Comparison of ENCODE assay signal across 7 cellular contexts in the genomic region with DNA sequence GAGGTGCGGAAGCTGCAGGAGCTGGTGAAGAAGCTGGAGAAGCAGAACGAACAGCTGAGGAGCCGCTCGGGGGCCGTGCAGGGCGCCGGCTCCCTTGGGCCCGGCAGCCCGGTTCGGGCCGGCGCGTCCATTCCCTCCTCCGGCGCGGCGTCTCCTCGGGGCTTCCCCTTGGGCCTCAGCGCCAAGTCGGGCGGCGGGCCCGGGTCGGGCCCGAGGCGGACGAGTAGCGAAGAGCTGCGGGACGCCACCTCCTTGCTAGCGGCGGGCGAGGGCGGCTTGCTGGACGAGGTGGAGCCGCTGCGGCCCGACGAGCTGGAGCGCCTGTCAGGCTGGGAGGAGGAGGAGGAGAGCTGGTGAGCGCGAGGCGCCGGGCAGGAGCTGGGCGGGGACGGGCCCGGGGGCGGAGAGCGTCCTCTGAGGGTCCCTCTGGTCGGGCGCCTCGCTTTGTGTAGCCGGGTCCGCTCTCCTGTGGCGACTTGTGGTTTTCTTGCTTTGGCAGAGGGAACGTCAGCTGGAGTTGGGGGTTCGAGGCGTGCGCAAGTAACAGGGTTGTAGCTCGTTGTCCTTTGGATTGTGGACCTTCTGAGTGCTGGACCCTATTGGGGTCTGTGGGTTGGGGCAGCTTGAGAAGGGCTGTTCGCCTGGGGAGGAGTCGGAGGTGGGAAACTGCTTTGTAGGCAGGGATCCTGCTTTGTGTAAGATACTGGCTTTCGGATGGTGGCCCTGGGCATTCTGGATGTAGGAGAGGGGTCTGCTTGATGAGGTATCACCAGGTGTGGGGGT. TPM values are rescaled to one million over a fixed set of nuclear protein-coding genes. Genes with fewer than 3 reads are reported as not detected.
A peak's percentile ranks its signal among the peaks of the same experiment; 100 is the strongest.
DNase-seq lines count a peak whose midpoint lies in the region; ATAC-seq, FAIRE-seq and TF ChIP-seq lines count a peak whose summit lies in the region.

No MANE protein-coding gene starts in this region.

- TF ChIP-seq CTCF in endothelial cell of umbilical vein (IDR thresholded peaks at IDR 0.05; ENCODE audit: extremely low read depth in 1 of 2, insufficient read depth in 1 of 2, low read depth in 1 of 2, low read length in 2 of 2) (no peak), mucosa of descending colon (IDR thresholded peaks at IDR 0.05) (no peak)

- peaks cover 2% of the 10 kb centered on the region for H4K20me1 ChIP-seq in endothelial cell of umbilical vein (replicated peaks; ENCODE audit: control insufficient read depth, extremely low read depth, insufficient read depth, low read length)

- CTCF ChIA-PET in endothelial cell of umbilical vein (lab: Charles Lee), result interaction anchor here (0.7 to 2.1 kb wide), 9 partner anchors 9 to 205 kb away, joined by 3 to 9 read pairs (median 3); no protein-coding TSS in a partner anchor

- H3K4me1 ChIP-seq in endothelial cell of umbilical vein (ENCODE audit: control insufficient read depth, extremely low read depth, insufficient read depth, low read length) (peaks cover 25% of the 10 kb centered on the region), mucosa of descending colon (ENCODE audit: low read depth) (peaks cover 29% of the 10 kb centered on the region)

- POLR2A ChIA-PET in endothelial cell of umbilical vein (lab: Charles Lee), result interaction anchor here (0.6 to 1.7 kb wide), 4 partner anchors 13 to 191 kb away, joined by 3 to 8 read pairs (median 6); no protein-coding TSS in a partner anchor

- H3K79me2 ChIP-seq in endothelial cell of umbilical vein (ENCODE audit: control insufficient read depth, insufficient read depth, low read length), result peaks cover 52% of the 10 kb centered on the region

- ATAC-seq in GM18502 (IDR thresholded peaks at IDR 0.05; ENCODE audit: poor library complexity, unreplicated experiment) (peak; percentile 26), HG02571 (IDR thresholded peaks at IDR 0.05; ENCODE audit: unreplicated experiment) (peak; percentile 26), mucosa of descending colon (peak; percentile 42)

- TF ChIP-seq POLR2A in endothelial cell of umbilical vein (IDR thresholded peaks at IDR 0.05; ENCODE audit: low read depth, low read length), result no peak

- H3K27ac ChIP-seq in endothelial cell of umbilical vein (ENCODE audit: insufficient read depth, low read depth, low read length), result peak overlapping the region; percentile 91

- H3K9me3 ChIP-seq in endothelial cell of umbilical vein (replicated peaks; ENCODE audit: control insufficient read depth, insufficient read depth, low read length) (no peaks in the 10 kb centered on the region), mucosa of descending colon (no peaks in the 10 kb centered on the region)

- DNase-seq in NCI-H146 (lab: John Stamatoyannopoulos, UW), result peak; percentile 68
- peak; percentile 1 for DNase-seq in activated CD8-positive, alpha-beta memory T cell treated with anti-CD3 and anti-CD28 coated beads, Interleukin-2, amount 50 U/mL, for 24 hours (ENCODE audit: extremely low read depth)
- DNase-seq in endothelial cell of umbilical vein (ENCODE audit: low read depth, low spot score), result peak; percentile 67
- DNase-seq in mucosa of descending colon, result peak; percentile 58 to 82 (median 77)
- peak; percentile 59 for DNase-seq in stimulated activated CD8-positive, alpha-beta memory T cell treated with anti-CD3 and anti-CD28 coated beads, Interleukin-4, amount 100 ng/mL, for 48 hours

- dilution Hi-C loops in endothelial cell of umbilical vein (cut with MboI; ENCODE audit: extremely low pct_ligation_motif_present, low sequenced_read_pairs), result no loop called here

- no peak for FAIRE-seq in endothelial cell of umbilical vein (lab: Jason Lieb, UNC)

- no TSS peak for BruUV-seq in endothelial cell of umbilical vein (replicated peaks; lab: Mats Ljungman, UMichigan)

- H3K36me3 ChIP-seq in endothelial cell of umbilical vein (ENCODE audit: control insufficient read depth in 2 of 2, extremely low read depth in 1 of 2, insufficient read depth in 2 of 2, low read length in 2 of 2) (no peaks in the 10 kb centered on the region), mucosa of descending colon (ENCODE audit: low read depth) (no peaks in the 10 kb centered on the region)

- intact Hi-C loops in endothelial cell of umbilical vein (cut with micrococcal nuclease), result loop anchor here (1.0 to 10.0 kb wide), 4 partner anchors 12 to 427 kb away; a partner anchor contains a TSS
- intact Hi-C loops in mucosa of descending colon (cut with DNase I, micrococcal nuclease), result no loop called here

- H2AFZ ChIP-seq in endothelial cell of umbilical vein (ENCODE audit: low read depth, low read length), result peak overlapping the region; percentile 94

- H3K9me1 ChIP-seq in endothelial cell of umbilical vein (replicated peaks; ENCODE audit: control insufficient read depth, extremely low read depth, insufficient read depth, low read length), result peaks cover 2% of the 10 kb centered on the region

- H3K9ac ChIP-seq in endothelial cell of umbilical vein (replicated peaks; ENCODE audit: extremely low read depth, insufficient read depth, low read length), result peak overlapping the region; percentile 94

- H3K4me2 ChIP-seq in endothelial cell of umbilical vein (ENCODE audit: insufficient read depth, low read length), result peak overlapping the region; percentile 80

- H3K4me3 ChIP-seq in endothelial cell of umbilical vein (replicated peaks in 1 of 3; ENCODE audit: insufficient read depth in 1 of 3, low read depth in 1 of 3, low read length in 3 of 3), result peak overlapping the region; percentile 74 to 95 (median 79)
- peak overlapping the region; percentile 52 for H3K4me3 ChIP-seq in mucosa of descending colon

- no peaks in the 10 kb centered on the region for H3K27me3 ChIP-seq in endothelial cell of umbilical vein (ENCODE audit: control insufficient read depth in 2 of 2, insufficient read depth in 2 of 2, low read length in 2 of 2)

TF ChIP-seq in endothelial cell of umbilical vein, 7 proteins besides CTCF, POLR2A, EP300 and RAD21:
- TF ChIP-seq GATA2 (IDR thresholded peaks at IDR 0.05; ENCODE audit: insufficient read depth, insufficient read length, low read depth, low read length), result no peak
- TF ChIP-seq, protein P1, sequence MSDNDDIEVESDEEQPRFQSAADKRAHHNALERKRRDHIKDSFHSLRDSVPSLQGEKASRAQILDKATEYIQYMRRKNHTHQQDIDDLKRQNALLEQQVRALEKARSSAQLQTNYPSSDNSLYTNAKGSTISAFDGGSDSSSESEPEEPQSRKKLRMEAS (IDR thresholded peaks at IDR 0.05; ENCODE audit: insufficient read depth, insufficient read length), result no peak
- TF ChIP-seq JUN (IDR thresholded peaks at IDR 0.05; ENCODE audit: borderline replicate concordance, insufficient read depth, insufficient read length, low read depth), result no peak
- TF ChIP-seq EZH2 (IDR thresholded peaks at IDR 0.05; ENCODE audit: borderline replicate concordance, low read depth, low read length, severe bottlenecking), result no peak
- no peak for TF ChIP-seq POLR2AphosphoS5 (IDR thresholded peaks at IDR 0.05; ENCODE audit: insufficient read depth, low read depth, low read length)
- no peak for TF ChIP-seq MYC (IDR thresholded peaks at IDR 0.05; ENCODE audit: low read depth, low read length)
- TF ChIP-seq FOS (IDR thresholded peaks at IDR 0.05; ENCODE audit: borderline replicate concordance, insufficient read depth, low read length), result no peak
TF ChIP-seq in endothelial cell of umbilical vein: peak in this region for 0.

RNA-seq across cellular contexts. Expression of a gene that starts 0.6 kb away (rescaled TPM):
- total RNA-seq in endothelial cell of umbilical vein (40.6 and 49.5 TPM in 2 replicates), mucosa of descending colon (100 to 1,000 TPM in 1 of 3 donors, 10 to 100 TPM in 2; 73.5 to 153 (median 90.6) TPM)
- polyA plus RNA-seq in endothelial cell of umbilical vein, result 19.6 and 27.4 TPM in 2 replicates
- 26.9 TPM in 2 replicates for polyA plus RNA-seq in endothelial cell of umbilical vein (2011; cell fraction: cytosol; rRNA removed)
- 21.9 and 25.0 TPM in 2 replicates for polyA plus RNA-seq in endothelial cell of umbilical vein (2011; cell fraction: nucleus; rRNA removed)
- 31.1 and 47.7 TPM in 2 replicates for polyA plus RNA-seq in endothelial cell of umbilical vein (2012)
- 28.1 and 35.9 TPM in 2 replicates for polyA minus RNA-seq in endothelial cell of umbilical vein
- polyA minus RNA-seq in endothelial cell of umbilical vein (2011; cell fraction: cytosol; rRNA and poly(A)+ RNA removed), result 8.5 TPM
- polyA minus RNA-seq in endothelial cell of umbilical vein (2011; cell fraction: nucleus; rRNA and poly(A)+ RNA removed), result 24.0 and 35.2 TPM in 2 replicates

Comparison
In these comparisons a context has a peak if more than half of its experiments do, and no peak if none do; other contexts are left out.
1. Peak in every context shown above with its lines: DNase-seq, ATAC-seq, H3K4me3 ChIP-seq and H3K27ac ChIP-seq.
2. DNase-seq: peak in every context shown above with its lines; median percentile 77 in mucosa of descending colon; 68 in NCI-H146; 67 in endothelial cell of umbilical vein; 59 in stimulated activated CD8-positive, alpha-beta memory T cell treated with anti-CD3 and anti-CD28 coated beads, Interleukin-4, amount 100 ng/mL, for 48 hours; 1 in activated CD8-positive, alpha-beta memory T cell treated with anti-CD3 and anti-CD28 coated beads, Interleukin-2, amount 50 U/mL, for 24 hours.